Comparison of ENCODE assay signal across 8 cellular contexts in the genomic region with DNA sequence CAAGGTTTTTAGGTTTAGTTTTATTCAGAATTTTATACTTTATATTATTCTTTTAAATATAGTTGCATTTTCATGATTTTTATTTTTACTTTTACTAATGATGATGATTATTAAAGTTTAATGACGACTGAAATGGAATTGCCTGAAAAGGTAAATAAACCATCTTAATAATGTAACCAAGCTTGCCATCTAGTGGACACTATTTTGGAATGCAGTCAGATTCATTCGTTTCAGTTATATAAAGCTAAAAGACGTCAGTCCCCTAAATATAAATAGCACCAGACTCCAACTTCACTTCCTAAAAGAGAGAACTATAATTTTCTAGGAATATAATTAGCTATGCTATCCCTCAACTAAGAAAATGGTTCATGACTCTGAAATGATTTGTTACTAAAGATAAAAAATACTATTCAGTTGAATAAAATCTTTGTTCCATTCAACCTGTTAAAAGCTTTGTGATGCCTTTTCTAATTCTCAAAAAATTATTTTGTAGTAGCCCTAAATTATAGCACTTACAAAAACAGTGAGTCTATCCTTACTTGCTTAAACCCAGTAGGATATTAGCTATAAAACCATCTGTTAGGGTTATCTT. TPM values are rescaled to one million over a fixed set of nuclear protein-coding genes. Genes with fewer than 3 reads are reported as not detected.
DNase-seq lines count a peak whose midpoint lies in the region; ATAC-seq and TF ChIP-seq lines count a peak whose summit lies in the region.

No MANE protein-coding gene starts in this region.

- peak; percentile 60 for TF ChIP-seq CTCF in PC-3 (conservative IDR thresholded peaks at IDR 0.05; ENCODE audit: low read depth, low read length)

- no peak overlapping the region for H3K4me3 Mint-ChIP-seq in naive B cell

- H3K27me3 ChIP-seq in PC-3 (ENCODE audit: low read length) = no peaks in the 10 kb centered on the region

- no peaks in the 10 kb centered on the region for H3K36me3 Mint-ChIP-seq in naive B cell

- no peak overlapping the region for H2AFZ ChIP-seq in PC-3 (ENCODE audit: low read length)

- H3K79me2 ChIP-seq in PC-3 (ENCODE audit: low read length) = no peaks in the 10 kb centered on the region

- POLR2A ChIA-PET in PC-3 (lab: Charles Lee; ENCODE audit: unreplicated experiment) = interaction anchor here (0.7 kb wide), 1 partner anchor 1797 kb away, joined by 6 read pairs; no protein-coding TSS in a partner anchor

- H3K9me3 ChIP-seq in PC-3 (ENCODE audit: low read length) = no peaks in the 10 kb centered on the region

- peaks cover 12% of the 10 kb centered on the region for H3K36me3 ChIP-seq in PC-3 (ENCODE audit: low read depth, low read length)

- peaks cover 16% of the 10 kb centered on the region for H3K4me1 ChIP-seq in PC-3 (ENCODE audit: insufficient read depth, low read length)

- no peaks in the 10 kb centered on the region for H4K20me1 ChIP-seq in PC-3 (ENCODE audit: low read length)

- H3K27me3 Mint-ChIP-seq in naive B cell = no peaks in the 10 kb centered on the region

- no peaks in the 10 kb centered on the region for H3F3A ChIP-seq in PC-3 (ENCODE audit: low read length, unreplicated experiment)

- no TSS peak for BruUV-seq in PC-3 (replicated peaks; lab: Mats Ljungman, UMichigan)

- H3K9me2 ChIP-seq in PC-3 (replicated peaks; ENCODE audit: low read length) = no peaks in the 10 kb centered on the region

- H3K27ac Mint-ChIP-seq in naive B cell = no peak overlapping the region

- DNase-seq in DMS114 treated with DMSO at 0.1 percent for 48 hours (lab: John Stamatoyannopoulos, UW; ENCODE audit: unreplicated experiment) = peak; percentile 33
- DNase-seq in PC-3 = peak; percentile 67
- DNase-seq in epidermal melanocyte (ENCODE audit: insufficient read length, low spot score) = peak; percentile 40
- peak; percentile 20 for DNase-seq in naive B cell
- DNase-seq in activated naive CD4-positive, alpha-beta T cell (lab: John Stamatoyannopoulos, UW) = no peak

- CTCF ChIA-PET in PC-3 (lab: Charles Lee) = interaction anchor here (0.6 kb wide), 2 partner anchors 25 to 58 kb away, joined by 3 to 6 read pairs; no protein-coding TSS in a partner anchor

- H3K9me3 Mint-ChIP-seq in naive B cell = no peaks in the 10 kb centered on the region

- no peak overlapping the region for H3K4me2 ChIP-seq in PC-3 (ENCODE audit: low read length)

- no peak overlapping the region for H3K9ac ChIP-seq in PC-3 (ENCODE audit: low read length)

- H3K4me3 ChIP-seq in PC-3 (ENCODE audit: low read length) = no peak overlapping the region

- intact Hi-C loops in PC-3 (cut with micrococcal nuclease) = loop anchor here (10.0 kb wide), 1 partner anchor 81 kb away; no protein-coding TSS in a partner anchor

- ATAC-seq in HG02981 (IDR thresholded peaks at IDR 0.05; ENCODE audit: unreplicated experiment) (peak; percentile 57), PC-3 (no peak), naive B cell (ENCODE audit: low read depth in 2 of 2) (peak; percentile 23 to 45), HG03439 (IDR thresholded peaks at IDR 0.05; ENCODE audit: unreplicated experiment) (no peak), HG02642 (IDR thresholded peaks at IDR 0.05; ENCODE audit: poor library complexity, unreplicated experiment) (no peak)

- H3K27ac ChIP-seq in PC-3 (ENCODE audit: low read length) = no peak overlapping the region

- no peaks in the 10 kb centered on the region for H3K4me1 Mint-ChIP-seq in naive B cell

RNA-seq across cellular contexts. Expression of gene ABITRAM, which starts 19.9 kb away (rescaled TPM):
- total RNA-seq in PC-3 (2014; rRNA removed) = 4.7 and 7.8 TPM in 2 replicates
- polyA plus RNA-seq in naive B cell (ENCODE audit: low read depth in 6 of 6) = 10 to 100 TPM in 5 of 6 donors, 1 to 10 TPM in 1; 9.6 to 16.7 (median 11.3) TPM

RNA-seq across cellular contexts. Expression of gene ELP1, which starts 20.2 kb away (rescaled TPM):
- total RNA-seq in PC-3 (2014; rRNA removed) = 26.0 and 53.6 TPM in 2 replicates
- polyA plus RNA-seq in naive B cell (ENCODE audit: low read depth in 6 of 6) = 10 to 100 TPM in 5 of 6 donors, 1 to 10 TPM in 1; 9.8 to 14.8 (median 12.7) TPM

RNA-seq across cellular contexts. Expression of gene CTNNAL1, which starts 59.2 kb away (rescaled TPM):
- 80.5 and 97.7 TPM in 2 replicates for total RNA-seq in PC-3 (2014; rRNA removed)
- 1 to 10 TPM in 1 of 6 donors, under 1 TPM in 3, not detected in 2; 0.32 to 1.1 (median 0.80) TPM for polyA plus RNA-seq in naive B cell (ENCODE audit: low read depth in 6 of 6)

Comparison
In these comparisons a context has a peak if more than half of its experiments do, and no peak if none do; other contexts are left out.
1. DNase-seq: peak in DMS114 treated with DMSO at 0.1 percent for 48 hours (single experiment), PC-3 (single experiment), epidermal melanocyte (single experiment) and naive B cell (single experiment); none in activated naive CD4-positive, alpha-beta T cell (0 of 4).
2. ATAC-seq: peak in HG02981 (single experiment) and naive B cell (2 of 2); none in PC-3 (single experiment), HG03439 (single experiment) and HG02642 (single experiment).